ENCODE assay signal across 2 cellular contexts in genomic region chr20:36109251-36109947, GRCh38.
TF ChIP-seq lines count a peak whose summit lies in the region.

No MANE protein-coding gene starts in this region.

TF ChIP-seq in IMR-90, 13 proteins besides CTCF, POLR2A, EP300 and RAD21:
- TF ChIP-seq ELK1 (IDR thresholded peaks at IDR 0.05; ENCODE audit: borderline replicate concordance, low read depth, low read length): no peak
- no peak for TF ChIP-seq RCOR1 (IDR thresholded peaks at IDR 0.05; ENCODE audit: insufficient replicate concordance, low read length)
- no peak for TF ChIP-seq MAFK (IDR thresholded peaks at IDR 0.05; ENCODE audit: low read depth, low read length)
- no peak for TF ChIP-seq CEBPB (IDR thresholded peaks at IDR 0.05; ENCODE audit: low read depth, low read length)
- TF ChIP-seq MXI1 (IDR thresholded peaks at IDR 0.05; ENCODE audit: borderline replicate concordance, low read depth, low read length): no peak
- no peak for TF ChIP-seq NFE2L2 (IDR thresholded peaks at IDR 0.05; ENCODE audit: low read depth, low read length)
- no peak for TF ChIP-seq MAZ (IDR thresholded peaks at IDR 0.05; ENCODE audit: borderline replicate concordance, low read depth, low read length)
- TF ChIP-seq RFX5 (IDR thresholded peaks at IDR 0.05; ENCODE audit: low read depth, low read length): no peak
- TF ChIP-seq BHLHE40 (IDR thresholded peaks at IDR 0.05; ENCODE audit: low read depth, low read length): no peak
- no peak for TF ChIP-seq SMC3 (IDR thresholded peaks at IDR 0.05; ENCODE audit: low read depth, low read length)

TF ChIP-seq in K562, 482 proteins besides CTCF, POLR2A, EP300 and RAD21:
- TF ChIP-seq ESRRA (IDR thresholded peaks at IDR 0.05; ENCODE audit: borderline replicate concordance, low read depth) (0 out of 2 replicates have a peak, but pooled peaks have one; percentile 5), ZNF146 (CRISPR knock-in tag; IDR thresholded peaks at IDR 0.05; ENCODE audit: unreplicated experiment) (no peak), MXD1 (CRISPR knock-in tag; IDR thresholded peaks at IDR 0.05; ENCODE audit: borderline replicate concordance, poor library complexity, severe bottlenecking) (no peak), RBFOX2 (IDR thresholded peaks at IDR 0.05; ENCODE audit: low read depth, low read length) (no peak), PYGO2 (tag; IDR thresholded peaks at IDR 0.05) (no peak), NCOA1 (IDR thresholded peaks at IDR 0.05; ENCODE audit: low read depth) (no peak), ZBTB12 (CRISPR knock-in tag; IDR thresholded peaks at IDR 0.05) (no peak), NCOR1 (IDR thresholded peaks at IDR 0.05) (no peak), RBM25 (IDR thresholded peaks at IDR 0.05; ENCODE audit: low read depth, low read length, severe bottlenecking) (peak; percentile 78), ZNF695 (CRISPR knock-in tag; IDR thresholded peaks at IDR 0.05) (no peak), ZNF143 (CRISPR knock-in tag; IDR thresholded peaks at IDR 0.05) (no peak), ZNF76 (CRISPR knock-in tag; IDR thresholded peaks at IDR 0.05; ENCODE audit: borderline replicate concordance) (no peak)
TF ChIP-seq in K562: peak in this region for 2.
